ENCODE assay signal across 1 cellular context in the genomic region with DNA sequence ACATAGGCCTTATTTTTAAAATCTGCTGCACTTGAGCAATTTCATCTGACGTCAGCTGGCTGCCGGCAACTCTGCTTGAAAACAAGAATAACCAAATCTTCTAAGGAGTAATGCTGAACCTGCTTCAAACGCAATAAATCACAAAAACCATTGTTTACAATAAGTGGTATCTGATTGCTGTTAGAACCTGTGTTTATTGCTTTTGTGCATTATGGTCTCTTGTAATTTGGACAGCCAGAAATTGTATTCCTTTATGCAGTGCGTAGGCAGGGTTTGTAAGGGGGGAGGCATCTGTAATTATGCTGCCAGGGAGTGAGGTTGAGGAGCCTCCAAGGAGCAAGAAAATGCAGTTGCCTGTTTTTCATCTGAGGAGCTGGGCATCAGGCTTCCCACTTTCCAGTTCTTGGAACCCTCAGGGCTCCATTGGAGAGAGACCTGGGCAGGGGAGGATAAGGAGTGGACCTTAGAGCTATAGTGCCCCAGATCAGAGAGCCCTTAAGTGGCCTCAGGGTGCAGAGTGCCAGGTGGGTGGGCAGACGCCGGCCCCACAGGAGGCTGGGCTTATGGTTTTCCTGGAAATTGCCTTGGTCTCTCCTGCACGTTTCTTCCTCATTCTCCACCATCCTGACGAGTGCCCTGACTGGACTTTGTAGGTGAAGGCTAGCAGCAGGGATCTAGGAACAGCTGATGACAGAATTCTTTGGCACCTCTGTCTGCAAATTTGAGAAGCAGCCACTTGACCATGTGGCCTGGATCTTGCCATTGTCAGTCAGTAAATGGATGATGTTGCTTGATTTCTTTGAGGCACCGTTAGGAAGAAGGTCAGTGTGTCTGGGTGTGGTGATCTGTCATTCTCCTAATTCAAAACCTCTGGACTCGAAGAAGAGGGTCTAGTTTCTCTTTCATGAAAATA.
A peak's percentile ranks its signal among the peaks of the same experiment; 100 is the strongest.
TF ChIP-seq lines count a peak whose summit lies in the region.

No MANE protein-coding gene starts in this region.

TF ChIP-seq in HEK293, 187 proteins besides CTCF, POLR2A, EP300 and RAD21 (continued from another document):
- TF ChIP-seq, protein P1, sequence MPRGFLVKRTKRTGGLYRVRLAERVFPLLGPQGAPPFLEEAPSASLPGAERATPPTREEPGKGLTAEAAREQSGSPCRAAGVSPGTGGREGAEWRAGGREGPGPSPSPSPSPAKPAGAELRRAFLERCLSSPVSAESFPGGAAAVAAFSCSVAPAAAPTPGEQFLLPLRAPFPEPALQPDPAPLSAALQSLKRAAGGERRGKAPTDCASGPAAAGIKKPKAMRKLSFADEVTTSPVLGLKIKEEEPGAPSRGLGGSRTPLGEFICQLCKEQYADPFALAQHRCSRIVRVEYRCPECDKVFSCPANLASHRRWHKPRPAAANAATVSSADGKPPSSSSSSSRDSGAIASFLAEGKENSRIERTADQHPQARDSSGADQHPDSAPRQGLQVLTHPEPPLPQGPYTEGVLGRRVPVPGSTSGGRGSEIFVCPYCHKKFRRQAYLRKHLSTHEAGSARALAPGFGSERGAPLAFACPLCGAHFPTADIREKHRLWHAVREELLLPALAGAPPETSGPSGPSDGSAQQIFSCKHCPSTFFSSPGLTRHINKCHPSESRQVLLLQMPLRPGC (tag by site-specific recombination; IDR thresholded peaks at IDR 0.05): peak; percentile 49; the same call in 1 of the 2 replicates
- TF ChIP-seq, protein P2, sequence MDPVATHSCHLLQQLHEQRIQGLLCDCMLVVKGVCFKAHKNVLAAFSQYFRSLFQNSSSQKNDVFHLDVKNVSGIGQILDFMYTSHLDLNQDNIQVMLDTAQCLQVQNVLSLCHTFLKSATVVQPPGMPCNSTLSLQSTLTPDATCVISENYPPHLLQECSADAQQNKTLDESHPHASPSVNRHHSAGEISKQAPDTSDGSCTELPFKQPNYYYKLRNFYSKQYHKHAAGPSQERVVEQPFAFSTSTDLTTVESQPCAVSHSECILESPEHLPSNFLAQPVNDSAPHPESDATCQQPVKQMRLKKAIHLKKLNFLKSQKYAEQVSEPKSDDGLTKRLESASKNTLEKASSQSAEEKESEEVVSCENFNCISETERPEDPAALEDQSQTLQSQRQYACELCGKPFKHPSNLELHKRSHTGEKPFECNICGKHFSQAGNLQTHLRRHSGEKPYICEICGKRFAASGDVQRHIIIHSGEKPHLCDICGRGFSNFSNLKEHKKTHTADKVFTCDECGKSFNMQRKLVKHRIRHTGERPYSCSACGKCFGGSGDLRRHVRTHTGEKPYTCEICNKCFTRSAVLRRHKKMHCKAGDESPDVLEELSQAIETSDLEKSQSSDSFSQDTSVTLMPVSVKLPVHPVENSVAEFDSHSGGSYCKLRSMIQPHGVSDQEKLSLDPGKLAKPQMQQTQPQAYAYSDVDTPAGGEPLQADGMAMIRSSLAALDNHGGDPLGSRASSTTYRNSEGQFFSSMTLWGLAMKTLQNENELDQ (tag by site-specific recombination; IDR thresholded peaks at IDR 0.05; ENCODE audit: low read depth): no peak
- TF ChIP-seq MYNN (tag by site-specific recombination; IDR thresholded peaks at IDR 0.05; ENCODE audit: borderline replicate concordance): no peak
- TF ChIP-seq ZIC2 (tag by site-specific recombination; IDR thresholded peaks at IDR 0.05): no peak
- peak; percentile 99 for TF ChIP-seq SP7 (tag by site-specific recombination; IDR thresholded peaks at IDR 0.05)
- TF ChIP-seq ZNF394 (tag by site-specific recombination; IDR thresholded peaks at IDR 0.05; ENCODE audit: borderline replicate concordance): no peak
- TF ChIP-seq ZNF174 (tag by site-specific recombination; IDR thresholded peaks at IDR 0.05): no peak
- no peak for TF ChIP-seq ZBTB8A (tag by site-specific recombination; IDR thresholded peaks at IDR 0.05)
- no peak for TF ChIP-seq ZNF155 (tag by site-specific recombination; IDR thresholded peaks at IDR 0.05)
- peak; percentile 54; the same call in 1 of the 2 replicates for TF ChIP-seq ZSCAN23 (tag by site-specific recombination; IDR thresholded peaks at IDR 0.05)
- TF ChIP-seq ZNF623 (tag by site-specific recombination; IDR thresholded peaks at IDR 0.05): no peak
- no peak for TF ChIP-seq ZNF292 (tag by site-specific recombination; IDR thresholded peaks at IDR 0.05; ENCODE audit: borderline replicate concordance, low read depth)
- TF ChIP-seq ZNF132 (tag by site-specific recombination; IDR thresholded peaks at IDR 0.05; ENCODE audit: borderline replicate concordance): no peak
- no peak for TF ChIP-seq ZBTB6 (tag by site-specific recombination; IDR thresholded peaks at IDR 0.05)
- no peak; the same call in 1 of the 2 replicates for TF ChIP-seq ZFP69B (tag by site-specific recombination; IDR thresholded peaks at IDR 0.05)
- no peak for TF ChIP-seq ZNF704 (tag by site-specific recombination; IDR thresholded peaks at IDR 0.05)
- TF ChIP-seq ZNF776 (tag by site-specific recombination; IDR thresholded peaks at IDR 0.05; ENCODE audit: borderline replicate concordance): no peak
- no peak for TF ChIP-seq GLI4 (tag by site-specific recombination; IDR thresholded peaks at IDR 0.05)
- TF ChIP-seq, protein P3, sequence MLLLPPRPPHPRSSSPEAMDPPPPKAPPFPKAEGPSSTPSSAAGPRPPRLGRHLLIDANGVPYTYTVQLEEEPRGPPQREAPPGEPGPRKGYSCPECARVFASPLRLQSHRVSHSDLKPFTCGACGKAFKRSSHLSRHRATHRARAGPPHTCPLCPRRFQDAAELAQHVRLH (tag by site-specific recombination; IDR thresholded peaks at IDR 0.05): no peak
- TF ChIP-seq ZNF354C (tag by site-specific recombination; IDR thresholded peaks at IDR 0.05; ENCODE audit: borderline replicate concordance, low read depth): no peak
